ENCODE assay signal across 11 cellular contexts in genomic region chr17:7641635-7642034, GRCh38. TPM values are rescaled to one million over a fixed set of nuclear protein-coding genes. Genes with fewer than 3 reads are reported as not detected.
DNase-seq lines count a peak whose midpoint lies in the region; ATAC-seq lines count a peak whose summit lies in the region.
"Not testable (repeated sequence)": the region's sequence is repeated elsewhere in the genome, so short reads cannot be mapped to it uniquely, and the experiment has no call there.
"Had no signal": no experiment of that assay in that cellular context is flagged by ENCODE, and none has a peak within 500 bp of the region (broad histone marks: within the 10 kb centered on the region; RNA-seq: fewer than 3 reads in every experiment).

No MANE protein-coding gene starts in this region.

- DNase-seq in CD4-positive, CD25-positive, alpha-beta regulatory T cell = peak in 1 of 3 donors; percentile 24
- DNase-seq in Kasumi-1 (lab: John Stamatoyannopoulos, UW) = peak; percentile 4 to 10
- DNase-seq in T-helper 17 cell; activated T-cell treated with anti-CD3 and anti-CD28 coated beads, Interleukin-2, amount 50 U/mL, for 24 hours; natural killer cell treated with Interleukin-12 subunit alpha and Interleukin-12 subunit beta and Interleukin-15 and Interleukin-18, amount 100 ng/mL, for 72 hours (ENCODE audit: low spot score): not testable (repeated sequence)
- peak; percentile 79 for DNase-seq in activated CD4-positive, alpha-beta T cell treated with anti-CD3 and anti-CD28 coated beads, Interleukin-2, amount 10 ng/mL, durations not matched to agents 24 days and 14 days
- peak; percentile 57 for DNase-seq in activated naive CD4-positive, alpha-beta T cell treated with anti-CD3 and anti-CD28 coated beads, Interleukin-2, amount 10 ng/mL, durations not matched to agents 7 days and 5 days

- H3K27me3 ChIP-seq in CD4-positive, CD25-positive, alpha-beta regulatory T cell (ENCODE audit: control insufficient read depth, insufficient read depth, low read length) = not testable (repeated sequence)

- not testable (repeated sequence) for ATAC-seq in CD4-positive, CD25-positive, alpha-beta regulatory T cell (ENCODE audit: low read depth in 2 of 2); T-helper 17 cell; natural killer cell treated with Interleukin-12 subunit alpha and Interleukin-12 subunit beta and Interleukin-15 and Interleukin-18, amount 100 ng/mL, for 72 hours

- CTCF ChIA-PET in activated naive CD4-positive, alpha-beta T cell treated with anti-CD3 and anti-CD28 coated beads, Interleukin-2, amount 10 ng/mL, durations not matched to agents 7 days and 5 days (lab: Charles Lee) = interaction anchor here (3.3 kb wide), 1 partner anchor 9 kb away, joined by 19 read pairs; no protein-coding TSS in a partner anchor

- not testable (repeated sequence) for H3K9me3 ChIP-seq in CD4-positive, CD25-positive, alpha-beta regulatory T cell (ENCODE audit: control insufficient read depth in 2 of 2, low read length in 2 of 2); T-helper 17 cell (ENCODE audit: control insufficient read depth, low read length, poor library complexity, severe bottlenecking)

- peak overlapping the region in 3 of 4 donors; percentile 39 to 75 (median 73) for H3K4me3 Mint-ChIP-seq in CD4-positive, CD25-positive, alpha-beta regulatory T cell
- H3K4me3 Mint-ChIP-seq in T-helper 17 cell = peak overlapping the region; percentile 59
- peak overlapping the region; percentile 62 for H3K4me3 Mint-ChIP-seq in activated CD4-positive, alpha-beta T cell treated with anti-CD3 and anti-CD28 coated beads, Interleukin-2, amount 10 ng/mL, durations not matched to agents 24 days and 14 days
- peak overlapping the region; percentile 58 for H3K4me3 Mint-ChIP-seq in activated T-cell treated with anti-CD3 and anti-CD28 coated beads, Interleukin-2, amount 50 U/mL, for 24 hours
- peak overlapping the region; percentile 64 for H3K4me3 Mint-ChIP-seq in activated naive CD4-positive, alpha-beta T cell treated with anti-CD3 and anti-CD28 coated beads, Interleukin-2, amount 10 ng/mL, durations not matched to agents 7 days and 5 days
- peak overlapping the region; percentile 58 for H3K4me3 Mint-ChIP-seq in natural killer cell treated with Interleukin-12 subunit alpha and Interleukin-12 subunit beta and Interleukin-15 and Interleukin-18, amount 100 ng/mL, for 72 hours

- H3K4me1 ChIP-seq in CD4-positive, CD25-positive, alpha-beta regulatory T cell (ENCODE audit: control insufficient read depth, insufficient read depth, low read length, poor library complexity, severe bottlenecking) = not testable (repeated sequence)

- H3K36me3 Mint-ChIP-seq in CD4-positive, CD25-positive, alpha-beta regulatory T cell; T-helper 17 cell (ENCODE audit: low read depth); activated CD4-positive, alpha-beta T cell treated with anti-CD3 and anti-CD28 coated beads, Interleukin-2, amount 10 ng/mL, durations not matched to agents 24 days and 14 days (ENCODE audit: low read depth); activated T-cell treated with anti-CD3 and anti-CD28 coated beads, Interleukin-2, amount 50 U/mL, for 24 hours (ENCODE audit: low read depth); activated naive CD4-positive, alpha-beta T cell treated with anti-CD3 and anti-CD28 coated beads, Interleukin-2, amount 10 ng/mL, durations not matched to agents 7 days and 5 days; natural killer cell treated with Interleukin-12 subunit alpha and Interleukin-12 subunit beta and Interleukin-15 and Interleukin-18, amount 100 ng/mL, for 72 hours: not testable (repeated sequence)

- H3K27ac Mint-ChIP-seq in CD4-positive, CD25-positive, alpha-beta regulatory T cell = peak overlapping the region in 1 of 3 donors; percentile 53
- H3K27ac Mint-ChIP-seq in T-helper 17 cell; activated CD4-positive, alpha-beta T cell treated with anti-CD3 and anti-CD28 coated beads, Interleukin-2, amount 10 ng/mL, durations not matched to agents 24 days and 14 days; activated T-cell treated with anti-CD3 and anti-CD28 coated beads, Interleukin-2, amount 50 U/mL, for 24 hours; natural killer cell treated with Interleukin-12 subunit alpha and Interleukin-12 subunit beta and Interleukin-15 and Interleukin-18, amount 100 ng/mL, for 72 hours: not testable (repeated sequence)
- H3K27ac Mint-ChIP-seq in activated naive CD4-positive, alpha-beta T cell treated with anti-CD3 and anti-CD28 coated beads, Interleukin-2, amount 10 ng/mL, durations not matched to agents 7 days and 5 days = peak overlapping the region; percentile 55

- intact Hi-C loops in activated CD4-positive, alpha-beta T cell treated with anti-CD3 and anti-CD28 coated beads, Interleukin-2, amount 10 ng/mL, durations not matched to agents 24 days and 14 days (cut with micrococcal nuclease) = not testable (repeated sequence)

- not testable (repeated sequence) for H3K36me3 ChIP-seq in CD4-positive, CD25-positive, alpha-beta regulatory T cell (ENCODE audit: control insufficient read depth, insufficient read depth, low read length)

- H3K4me1 Mint-ChIP-seq in CD4-positive, CD25-positive, alpha-beta regulatory T cell; T-helper 17 cell; activated T-cell treated with anti-CD3 and anti-CD28 coated beads, Interleukin-2, amount 50 U/mL, for 24 hours (ENCODE audit: low read depth); natural killer cell treated with Interleukin-12 subunit alpha and Interleukin-12 subunit beta and Interleukin-15 and Interleukin-18, amount 100 ng/mL, for 72 hours (ENCODE audit: low read depth in 2 of 2): not testable (repeated sequence)
- H3K4me1 Mint-ChIP-seq in activated CD4-positive, alpha-beta T cell treated with anti-CD3 and anti-CD28 coated beads, Interleukin-2, amount 10 ng/mL, durations not matched to agents 24 days and 14 days = peaks cover 11% of the 10 kb centered on the region
- peaks cover 23% of the 10 kb centered on the region for H3K4me1 Mint-ChIP-seq in activated naive CD4-positive, alpha-beta T cell treated with anti-CD3 and anti-CD28 coated beads, Interleukin-2, amount 10 ng/mL, durations not matched to agents 7 days and 5 days

- H3K9me3 Mint-ChIP-seq in CD4-positive, CD25-positive, alpha-beta regulatory T cell; activated CD4-positive, alpha-beta T cell treated with anti-CD3 and anti-CD28 coated beads, Interleukin-2, amount 10 ng/mL, durations not matched to agents 24 days and 14 days; activated T-cell treated with anti-CD3 and anti-CD28 coated beads, Interleukin-2, amount 50 U/mL, for 24 hours; activated naive CD4-positive, alpha-beta T cell treated with anti-CD3 and anti-CD28 coated beads, Interleukin-2, amount 10 ng/mL, durations not matched to agents 7 days and 5 days; natural killer cell treated with Interleukin-12 subunit alpha and Interleukin-12 subunit beta and Interleukin-15 and Interleukin-18, amount 100 ng/mL, for 72 hours: not testable (repeated sequence)

- H3K27me3 Mint-ChIP-seq in CD4-positive, CD25-positive, alpha-beta regulatory T cell; activated CD4-positive, alpha-beta T cell treated with anti-CD3 and anti-CD28 coated beads, Interleukin-2, amount 10 ng/mL, durations not matched to agents 24 days and 14 days; activated T-cell treated with anti-CD3 and anti-CD28 coated beads, Interleukin-2, amount 50 U/mL, for 24 hours: not testable (repeated sequence)
- peaks cover 14% of the 10 kb centered on the region for H3K27me3 Mint-ChIP-seq in T-helper 17 cell
- H3K27me3 Mint-ChIP-seq in activated naive CD4-positive, alpha-beta T cell treated with anti-CD3 and anti-CD28 coated beads, Interleukin-2, amount 10 ng/mL, durations not matched to agents 7 days and 5 days = peaks cover 38% of the 10 kb centered on the region
- H3K27me3 Mint-ChIP-seq in natural killer cell treated with Interleukin-12 subunit alpha and Interleukin-12 subunit beta and Interleukin-15 and Interleukin-18, amount 100 ng/mL, for 72 hours = peaks cover 8 to 13% of the 10 kb centered on the region in 2 donors

- not testable (repeated sequence) for H3K4me3 ChIP-seq in CD4-positive, CD25-positive, alpha-beta regulatory T cell (ENCODE audit: low read depth, low read length)

- not testable (repeated sequence) for H3K27ac ChIP-seq in CD4-positive, CD25-positive, alpha-beta regulatory T cell (ENCODE audit: insufficient read depth, low read length, poor library complexity, severe bottlenecking)

RNA-seq across cellular contexts. Expression of gene ATP1B2, which starts 9.1 kb away (rescaled TPM):
- not detected for total RNA-seq in CD4-positive, CD25-positive, alpha-beta regulatory T cell
- not detected for polyA plus RNA-seq in CD4-positive, CD25-positive, alpha-beta regulatory T cell
- under 1 TPM in 1 of 2 donors, not detected in 1; 0.15 TPM for total RNA-seq in T-helper 17 cell
- total RNA-seq in activated CD4-positive, alpha-beta T cell treated with anti-CD3 and anti-CD28 coated beads, Interleukin-2, amount 10 ng/mL, durations not matched to agents 24 days and 14 days = 0.14 and 0.37 TPM in 2 replicates
- total RNA-seq in natural killer cell treated with Interleukin-12 subunit alpha and Interleukin-12 subunit beta and Interleukin-15 and Interleukin-18, amount 100 ng/mL, for 72 hours = under 1 TPM in 1 of 2 donors, not detected in 1; 0.25 TPM
- total RNA-seq: HT-29, OCI-LY7 had no signal
- polyA plus RNA-seq: BJ had no signal

RNA-seq across cellular contexts. Expression of gene SHBG, which starts 11.7 kb away (rescaled TPM):
- not detected for total RNA-seq in CD4-positive, CD25-positive, alpha-beta regulatory T cell
- polyA plus RNA-seq in CD4-positive, CD25-positive, alpha-beta regulatory T cell = not detected
- total RNA-seq in T-helper 17 cell = under 1 TPM in 1 of 2 donors, not detected in 1; 0.40 TPM
- not detected in 2 replicates for total RNA-seq in activated CD4-positive, alpha-beta T cell treated with anti-CD3 and anti-CD28 coated beads, Interleukin-2, amount 10 ng/mL, durations not matched to agents 24 days and 14 days
- not detected for total RNA-seq in natural killer cell treated with Interleukin-12 subunit alpha and Interleukin-12 subunit beta and Interleukin-15 and Interleukin-18, amount 100 ng/mL, for 72 hours
- total RNA-seq: HT-29, M059J had no signal

RNA-seq across cellular contexts. Expression of gene SAT2, which starts 14.0 kb away (rescaled TPM):
- total RNA-seq in CD4-positive, CD25-positive, alpha-beta regulatory T cell = 36.9 TPM
- 10 to 100 TPM; 26.7 to 36.5 (median 30.3) TPM for polyA plus RNA-seq in CD4-positive, CD25-positive, alpha-beta regulatory T cell
- total RNA-seq in T-helper 17 cell = 10 to 100 TPM; 39.1 to 42.9 TPM
- total RNA-seq in activated CD4-positive, alpha-beta T cell treated with anti-CD3 and anti-CD28 coated beads, Interleukin-2, amount 10 ng/mL, durations not matched to agents 24 days and 14 days = 16.5 and 17.7 TPM in 2 replicates
- 10 to 100 TPM; 32.8 to 41.1 TPM for total RNA-seq in natural killer cell treated with Interleukin-12 subunit alpha and Interleukin-12 subunit beta and Interleukin-15 and Interleukin-18, amount 100 ng/mL, for 72 hours

RNA-seq across cellular contexts. Expression of gene FXR2, which starts 26.9 kb away (rescaled TPM):
- total RNA-seq in CD4-positive, CD25-positive, alpha-beta regulatory T cell = 28.7 TPM
- polyA plus RNA-seq in CD4-positive, CD25-positive, alpha-beta regulatory T cell = 10 to 100 TPM in 2 of 4 donors, 1 to 10 TPM in 2; 9.7 to 13.9 (median 10.4) TPM
- total RNA-seq in T-helper 17 cell = 10 to 100 TPM; 22.3 to 23.4 TPM
- 62.6 and 64.4 TPM in 2 replicates for total RNA-seq in activated CD4-positive, alpha-beta T cell treated with anti-CD3 and anti-CD28 coated beads, Interleukin-2, amount 10 ng/mL, durations not matched to agents 24 days and 14 days
- total RNA-seq in natural killer cell treated with Interleukin-12 subunit alpha and Interleukin-12 subunit beta and Interleukin-15 and Interleukin-18, amount 100 ng/mL, for 72 hours = 10 to 100 TPM; 42.7 to 56.6 TPM

RNA-seq across cellular contexts. Expression of gene TP53, which starts 45.7 kb away (rescaled TPM):
- total RNA-seq in CD4-positive, CD25-positive, alpha-beta regulatory T cell = 61.3 TPM
- 10 to 100 TPM; 29.4 to 35.1 (median 32.1) TPM for polyA plus RNA-seq in CD4-positive, CD25-positive, alpha-beta regulatory T cell
- 10 to 100 TPM; 61.2 to 66.2 TPM for total RNA-seq in T-helper 17 cell
- 177 and 178 TPM in 2 replicates for total RNA-seq in activated CD4-positive, alpha-beta T cell treated with anti-CD3 and anti-CD28 coated beads, Interleukin-2, amount 10 ng/mL, durations not matched to agents 24 days and 14 days
- total RNA-seq in natural killer cell treated with Interleukin-12 subunit alpha and Interleukin-12 subunit beta and Interleukin-15 and Interleukin-18, amount 100 ng/mL, for 72 hours = 100 to 1,000 TPM in 1 of 2 donors, 10 to 100 TPM in 1; 98.2 to 112 TPM
